In the genomic region with DNA sequence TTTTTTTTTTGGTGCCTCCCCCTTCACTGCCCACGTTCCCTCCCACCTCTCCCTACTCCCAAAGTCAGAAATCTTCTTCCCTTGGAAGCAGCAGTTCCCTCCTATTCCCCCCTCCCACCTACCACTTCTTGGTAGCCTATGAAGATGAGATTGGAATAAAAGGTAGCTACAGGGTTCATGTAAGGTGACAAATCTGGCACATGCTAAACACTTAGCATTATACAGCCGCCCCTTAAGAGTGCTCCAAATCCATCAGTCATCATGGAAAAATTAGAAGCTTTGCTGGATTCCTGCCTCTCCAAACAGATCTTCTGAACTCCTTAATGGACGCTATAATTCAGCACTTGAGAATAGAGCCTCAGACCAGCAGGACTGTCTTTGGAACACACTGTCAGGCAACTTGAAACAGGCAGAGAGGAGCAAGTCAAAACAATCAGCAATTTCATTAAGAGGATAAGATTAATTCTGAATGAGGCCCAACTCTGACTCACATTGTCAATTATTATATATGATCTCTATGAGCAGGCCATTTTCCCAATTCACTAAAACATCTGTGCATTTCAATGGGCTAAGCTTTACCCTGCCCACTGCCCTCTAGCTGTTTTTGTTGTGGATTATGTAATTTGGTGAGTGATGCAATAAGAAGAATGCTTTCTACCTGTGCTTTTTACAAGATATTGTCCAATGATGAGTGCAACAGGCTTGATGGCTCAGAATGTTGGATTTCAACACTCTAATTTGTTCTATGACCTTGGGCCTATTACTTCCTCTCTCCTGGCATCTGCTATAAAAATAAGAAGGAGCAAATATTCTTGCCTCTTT, we compare ENCODE assay signal across 12 cellular contexts. TPM values are rescaled to one million over a fixed set of nuclear protein-coding genes. Genes with fewer than 3 reads are reported as not detected.
DNase-seq lines count a peak whose midpoint lies in the region; ATAC-seq and TF ChIP-seq lines count a peak whose summit lies in the region.
"Had no signal": no experiment of that assay in that cellular context is flagged by ENCODE, and none has a peak within 500 bp of the region (broad histone marks: within the 10 kb centered on the region; RNA-seq: fewer than 3 reads in every experiment).

No MANE protein-coding gene starts in this region.

- no peak overlapping the region for H4K5ac ChIP-seq in H9 (ENCODE audit: insufficient read length, low read depth, low read length)

- POLR2A ChIA-PET in CD4-positive, alpha-beta T cell (lab: Charles Lee) = no interaction called here

- H3K9ac ChIP-seq in H9 (ENCODE audit: extremely low read depth, insufficient read length, low read length) = no peak overlapping the region

- H3K4me3 ChIP-seq in SJCRH30 = peak overlapping the region; percentile 24
- H3K4me3 ChIP-seq in hepatocyte = no peak overlapping the region
- no peak overlapping the region for H3K4me3 ChIP-seq in Peyer's patch
- H3K4me3 ChIP-seq: cardiac muscle cell had no signal

- H3K4me3 Mint-ChIP-seq in type B pancreatic cell (no peak overlapping the region), H9 (no peak overlapping the region)
- H3K4me3 Mint-ChIP-seq in CD4-positive, alpha-beta T cell = no peak overlapping the region

- H2AFZ ChIP-seq in hepatocyte (no peak overlapping the region), H9 (ENCODE audit: low read length) (no peak overlapping the region)

- H2BK20ac ChIP-seq in H9 (ENCODE audit: low read depth, low read length, poor library complexity, severe bottlenecking) = no peak overlapping the region

- no peaks in the 10 kb centered on the region for H3K79me1 ChIP-seq in H9 (ENCODE audit: insufficient read depth, low read depth, low read length, poor library complexity, severe bottlenecking)

- H3K9me3 ChIP-seq in SJCRH30 (replicated peaks) (no peaks in the 10 kb centered on the region), hepatocyte (ENCODE audit: low read depth) (no peaks in the 10 kb centered on the region), H9 (ENCODE audit: control insufficient read depth, low read depth, low read length) (no peaks in the 10 kb centered on the region), Peyer's patch (no peaks in the 10 kb centered on the region)
- H3K9me3 ChIP-seq in CD4-positive, alpha-beta T cell (ENCODE audit: control insufficient read depth, low read length) = no peaks in the 10 kb centered on the region

- H3K27ac Mint-ChIP-seq in type B pancreatic cell (peak overlapping the region; percentile 17), H9 (no peak overlapping the region; a peak in 1 of 7 replicates)
- no peak overlapping the region for H3K27ac Mint-ChIP-seq in CD4-positive, alpha-beta T cell

- no peak overlapping the region for H3K14ac ChIP-seq in H9 (ENCODE audit: insufficient read depth, low read length)

- no peaks in the 10 kb centered on the region for H3K27me3 ChIP-seq in SJCRH30
- no peaks in the 10 kb centered on the region for H3K27me3 ChIP-seq in hepatocyte
- no peaks in the 10 kb centered on the region for H3K27me3 ChIP-seq in H9 (ENCODE audit: insufficient read depth, low read length)
- H3K27me3 ChIP-seq in CD4-positive, alpha-beta T cell (ENCODE audit: control insufficient read depth, insufficient read depth, low read length) = peaks cover 7% of the 10 kb centered on the region
- H3K27me3 ChIP-seq in Peyer's patch = no peaks in the 10 kb centered on the region
- H3K27me3 ChIP-seq: cardiac muscle cell had no signal

- peaks cover 29% of the 10 kb centered on the region for H3K4me1 ChIP-seq in SJCRH30
- H3K4me1 ChIP-seq in hepatocyte (ENCODE audit: insufficient read depth) = peaks cover 24% of the 10 kb centered on the region
- no peaks in the 10 kb centered on the region for H3K4me1 ChIP-seq in H9 (ENCODE audit: insufficient read depth, low read length)
- peaks cover 0 to 27% (median 0%) of the 10 kb centered on the region in 4 donors for H3K4me1 ChIP-seq in Peyer's patch

- intact Hi-C loops in CD4-positive, alpha-beta T cell (cut with DNase I, micrococcal nuclease) = no loop called here

- H3K4me2 ChIP-seq in hepatocyte (no peak overlapping the region), H9 (ENCODE audit: insufficient read depth, insufficient read length, low read length) (no peak overlapping the region)

- H3K36me3 ChIP-seq in SJCRH30 (no peaks in the 10 kb centered on the region), hepatocyte (replicated peaks; ENCODE audit: insufficient read depth, low read depth) (no peaks in the 10 kb centered on the region), Peyer's patch (no peaks in the 10 kb centered on the region)
- H3K36me3 ChIP-seq: cardiac muscle cell had no signal

- H3K56ac ChIP-seq in H9 (ENCODE audit: insufficient read length, low read depth, low read length) = no peak overlapping the region

- no peak overlapping the region for H3K4ac ChIP-seq in H9 (ENCODE audit: low read depth, low read length)

- DNase-seq in NCI-H1105 treated with DMSO at 0.1 percent for 48 hours (lab: John Stamatoyannopoulos, UW) (peak; percentile 58), NCI-H1105 (lab: John Stamatoyannopoulos, UW) (no peak), SJCRH30 (peak in 1 of 2 experiments; percentile 53), hepatocyte (ENCODE audit: low spot score) (no peak), type B pancreatic cell (ENCODE audit: extremely low spot score, unreplicated experiment) (no peak), H9 (no peak), Peyer's patch (no peak)
- no peak for DNase-seq in CD4-positive, alpha-beta T cell
- DNase-seq: activated effector memory CD4-positive, alpha-beta T cell treated with Interleukin-2 at 50 U/mL for 16 hours; NCI-H526 treated with DMSO at 0.1 percent for 48 hours; stimulated activated CD4-positive, alpha-beta T cell treated with anti-CD3 and anti-CD28 coated beads, Interleukin-4, amount 100 ng/mL, for 4 hours had no signal

- no peak overlapping the region for H2BK120ac ChIP-seq in H9 (ENCODE audit: low read depth, low read length, poor library complexity, severe bottlenecking)

- ATAC-seq in CD4-positive, alpha-beta T cell (ENCODE audit: poor library complexity) = no peak

- TF ChIP-seq CTCF in hepatocyte (IDR thresholded peaks at IDR 0.05; ENCODE audit: poor library complexity) = no peak
- TF ChIP-seq CTCF in type B pancreatic cell (conservative IDR thresholded peaks at IDR 0.05) = no peak
- TF ChIP-seq CTCF in H9 (conservative IDR thresholded peaks at IDR 0.05) = no peak
- TF ChIP-seq CTCF in CD4-positive, alpha-beta T cell (IDR thresholded peaks at IDR 0.05) = no peak
- TF ChIP-seq CTCF in Peyer's patch (IDR thresholded peaks at IDR 0.05) = no peak

- H3K36me3 Mint-ChIP-seq in type B pancreatic cell = no peaks in the 10 kb centered on the region
- H3K36me3 Mint-ChIP-seq in H9 (ENCODE audit: insufficient read depth in 1 of 3, low read depth in 3 of 3) = no peaks in the 10 kb centered on the region
- no peaks in the 10 kb centered on the region for H3K36me3 Mint-ChIP-seq in CD4-positive, alpha-beta T cell (ENCODE audit: low read depth)

- H3K23me2 ChIP-seq in H9 (ENCODE audit: insufficient read length, low read depth, low read length, poor library complexity, severe bottlenecking) = no peaks in the 10 kb centered on the region

- H2BK5ac ChIP-seq in H9 (ENCODE audit: insufficient read length, low read length) = no peak overlapping the region

- no peaks in the 10 kb centered on the region for H3K9me2 ChIP-seq in hepatocyte (replicated peaks; ENCODE audit: insufficient read depth)

- no peak overlapping the region for H3K23ac ChIP-seq in H9 (ENCODE audit: insufficient read length, low read depth, low read length)

- no peak overlapping the region for H2AK5ac ChIP-seq in H9 (ENCODE audit: insufficient read length, low read length)

- H3K27me3 Mint-ChIP-seq in type B pancreatic cell (no peaks in the 10 kb centered on the region), H9 (ENCODE audit: low read depth) (no peaks in the 10 kb centered on the region; the same call in 1 of the 2 replicates)
- H3K27me3 Mint-ChIP-seq in CD4-positive, alpha-beta T cell = peaks cover 7% of the 10 kb centered on the region

- peak overlapping the region; percentile 82 for H3K27ac ChIP-seq in SJCRH30
- H3K27ac ChIP-seq in hepatocyte = peak overlapping the region; percentile 75
- no peak overlapping the region for H3K27ac ChIP-seq in H9 (ENCODE audit: insufficient read length, low read depth, low read length)
- no peak overlapping the region for H3K27ac ChIP-seq in CD4-positive, alpha-beta T cell (ENCODE audit: low read depth, low read length)
- peak overlapping the region in 1 of 4 donors; percentile 45 for H3K27ac ChIP-seq in Peyer's patch
- H3K27ac ChIP-seq: cardiac muscle cell had no signal

- H3K9me3 Mint-ChIP-seq in type B pancreatic cell (no peaks in the 10 kb centered on the region), H9 (no peaks in the 10 kb centered on the region)
- H3K9me3 Mint-ChIP-seq in CD4-positive, alpha-beta T cell = no peaks in the 10 kb centered on the region

- no peaks in the 10 kb centered on the region for H4K20me1 ChIP-seq in hepatocyte (ENCODE audit: insufficient read depth, poor library complexity, severe bottlenecking)
- no peaks in the 10 kb centered on the region for H4K20me1 ChIP-seq in H9 (ENCODE audit: control insufficient read depth, insufficient read depth, insufficient read length)

- H3T11ph ChIP-seq in H9 (ENCODE audit: low read length) = no peak overlapping the region

- no peaks in the 10 kb centered on the region for H3K79me2 ChIP-seq in hepatocyte
- no peaks in the 10 kb centered on the region for H3K79me2 ChIP-seq in H9 (ENCODE audit: insufficient read depth, low read length)

- H2BK15ac ChIP-seq in H9 (ENCODE audit: low read depth, low read length) = no peak overlapping the region

- no peak for TF ChIP-seq POLR2A in Peyer's patch (IDR thresholded peaks at IDR 0.05)

- H4K8ac ChIP-seq in H9 (replicated peaks; ENCODE audit: insufficient read length, low read depth, low read length) = no peak overlapping the region

- H2BK12ac ChIP-seq in H9 (ENCODE audit: insufficient read length, low read depth, low read length) = no peak overlapping the region

- no peak overlapping the region for H4K91ac ChIP-seq in H9 (ENCODE audit: insufficient read length, low read depth, low read length)

- H3K4me1 Mint-ChIP-seq in type B pancreatic cell (ENCODE audit: unreplicated experiment) (peaks cover 31% of the 10 kb centered on the region), H9 (peaks cover 22 to 23% of the 10 kb centered on the region in 2 experiments)
- H3K4me1 Mint-ChIP-seq in CD4-positive, alpha-beta T cell (ENCODE audit: low read depth) = peaks cover 7% of the 10 kb centered on the region

- no peak overlapping the region for H3K18ac ChIP-seq in H9 (ENCODE audit: insufficient read length, low read depth, low read length)

- CTCF ChIA-PET in CD4-positive, alpha-beta T cell (lab: Charles Lee) = no interaction called here

- WGBS in hepatocyte (ENCODE audit: low lambda C conversion rate, missing lambda C conversion rate) = 76% methylated on average over 3 of the region's 3 CpGs
- no CpG with 5 or more reads among the region's 3 CpGs for WGBS in H9 (ENCODE audit: extremely low coverage, insufficient read length, low lambda C conversion rate)

RNA-seq across cellular contexts. Expression of gene SPRED1, which starts 34.6 kb away (rescaled TPM):
- total RNA-seq in SJCRH30 (2014; rRNA removed; shearing (Covaris generic)) = 31.9 and 35.1 TPM in 2 replicates
- 18.6 and 23.2 TPM in 2 replicates for total RNA-seq in hepatocyte
- 6.8 and 8.2 TPM in 2 replicates for polyA plus RNA-seq in hepatocyte
- total RNA-seq in type B pancreatic cell (ENCODE audit: low replicate concordance) = 9.2 and 25.6 TPM in 2 replicates
- 41.0 and 42.1 TPM in 2 replicates for total RNA-seq in H9 (2021)
- total RNA-seq in CD4-positive, alpha-beta T cell = under 1 TPM; 0.03 to 0.05 TPM
- total RNA-seq in Peyer's patch = 10 to 100 TPM in 3 of 4 donors, 1 to 10 TPM in 1; 8.9 to 40.4 (median 20.2) TPM

Comparison
In these comparisons a context has a peak if more than half of its experiments do, and no peak if none do; other contexts are left out.
1. H3K27ac ChIP-seq: peak in SJCRH30 (single experiment) and hepatocyte (single experiment); none in H9 (single experiment) and CD4-positive, alpha-beta T cell (single experiment).